24 cellular contexts compared by ENCODE assay signal in genomic region chr19:34051255-34051654, GRCh38.
"Had no signal": no experiment of that assay in that cellular context is flagged by ENCODE, and none has a peak within 500 bp of the region (broad histone marks: within the 10 kb centered on the region; RNA-seq: fewer than 3 reads in every experiment).

No MANE protein-coding gene starts in this region.

- ATAC-seq: effector memory CD8-positive, alpha-beta T cell; esophagus mucosa; foreskin keratinocyte; gastrocnemius medialis; gastroesophageal sphincter; heart left ventricle; heart right ventricle had no signal

- H3K36me3 ChIP-seq: colonic mucosa, esophagus muscularis mucosa, esophagus squamous epithelium, gastrocnemius medialis, gastroesophageal sphincter, heart left ventricle, heart right ventricle had no signal

- H3K9me3 ChIP-seq: colonic mucosa, esophagus muscularis mucosa, esophagus squamous epithelium, gastrocnemius medialis, heart left ventricle had no signal

- DNase-seq: colonic mucosa; cortex of kidney; dermis blood vessel endothelial cell; dorsolateral prefrontal cortex; effector CD4-positive, alpha-beta T cell; effector CD8-positive, alpha-beta T cell; effector memory CD4-positive, alpha-beta T cell; effector memory CD8-positive, alpha-beta T cell; endodermal cell; erythroblast; esophagus squamous epithelium; foreskin fibroblast; foreskin keratinocyte; foreskin melanocyte; gastrocnemius medialis; glutamatergic neuron; head of caudate nucleus; heart left ventricle; heart right ventricle had no signal

- H3K4me3 ChIP-seq: colonic mucosa, coronary artery, dorsolateral prefrontal cortex, esophagus muscularis mucosa, esophagus squamous epithelium, gastrocnemius medialis, gastroesophageal sphincter, heart left ventricle, heart right ventricle had no signal

- H3K27ac ChIP-seq: colonic mucosa, coronary artery, dorsolateral prefrontal cortex, epithelial cell of prostate, esophagus muscularis mucosa, esophagus squamous epithelium, foreskin keratinocyte, gastrocnemius medialis, gastroesophageal sphincter, heart left ventricle, heart right ventricle had no signal

- H3K4me1 ChIP-seq: colonic mucosa, esophagus muscularis mucosa, esophagus squamous epithelium, foreskin keratinocyte, gastrocnemius medialis, gastroesophageal sphincter, heart left ventricle, heart right ventricle had no signal

- H3K27me3 ChIP-seq: colonic mucosa, foreskin keratinocyte had no signal
